Comparison of ENCODE assay signal across 9 cellular contexts in the genomic region with DNA sequence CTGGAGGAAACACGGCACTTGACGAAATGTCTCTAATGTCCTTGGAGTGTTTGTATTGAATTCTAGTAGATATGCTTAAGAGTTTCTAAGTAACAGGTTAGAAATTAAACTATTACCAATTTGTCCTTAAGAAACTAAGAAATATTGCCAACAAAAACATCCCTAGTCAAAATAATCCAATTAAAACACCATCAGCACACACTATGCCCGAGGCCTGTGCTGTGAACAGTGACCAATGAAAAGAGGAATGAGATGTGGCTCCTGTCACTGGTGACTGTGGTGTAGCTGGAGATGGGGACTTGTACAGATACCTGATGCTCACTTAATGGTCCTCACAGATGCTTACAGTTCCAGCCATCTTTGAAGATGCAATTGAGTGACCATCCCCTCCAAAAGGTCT.
"Had no signal": no experiment of that assay in that cellular context is flagged by ENCODE, and none has a peak within 500 bp of the region (broad histone marks: within the 10 kb centered on the region; RNA-seq: fewer than 3 reads in every experiment).

No MANE protein-coding gene starts in this region.

- DNase-seq: GM23248, GOT3, H7, H9, HCEC 1CT, HFFc6 had no signal

- H3K9ac ChIP-seq: GM23248 had no signal

- ATAC-seq: GM23338, HCT116 had no signal

- H3K9me3 ChIP-seq: HAP-1 had no signal

- H3K4me2 ChIP-seq: GM23338 had no signal

- H3K36me3 ChIP-seq: HAP-1 had no signal

- H3K27ac ChIP-seq: GM23248 had no signal

- H2AFZ ChIP-seq: GM23248 had no signal

- H3K4me3 ChIP-seq: GM23248, GM23338, HAP-1 had no signal

- H3K4me1 ChIP-seq: HAP-1 had no signal
